Comparison of ENCODE assay signal across 13 cellular contexts in genomic region chr4:81039351-81040174, GRCh38. TPM values are rescaled to one million over a fixed set of nuclear protein-coding genes. Genes with fewer than 3 reads are reported as not detected.
DNase-seq lines count a peak whose midpoint lies in the region; ATAC-seq and TF ChIP-seq lines count a peak whose summit lies in the region.
"Had no signal": no experiment of that assay in that cellular context is flagged by ENCODE, and none has a peak within 500 bp of the region (broad histone marks: within the 10 kb centered on the region; RNA-seq: fewer than 3 reads in every experiment).

No MANE protein-coding gene starts in this region.

- no peaks in the 10 kb centered on the region for H3K27me3 Mint-ChIP-seq in GM23338 (ENCODE audit: insufficient read depth, low read depth, poor library complexity)
- peaks cover 26% of the 10 kb centered on the region for H3K27me3 Mint-ChIP-seq in activated CD4-positive, alpha-beta T cell treated with anti-CD3 and anti-CD28 coated beads, Interleukin-2, amount 10 ng/mL, durations not matched to agents 24 days and 14 days

- H3K9me3 Mint-ChIP-seq in GM23338: no peaks in the 10 kb centered on the region
- H3K9me3 Mint-ChIP-seq in activated CD4-positive, alpha-beta T cell treated with anti-CD3 and anti-CD28 coated beads, Interleukin-2, amount 10 ng/mL, durations not matched to agents 24 days and 14 days: no peaks in the 10 kb centered on the region
- H3K9me3 Mint-ChIP-seq: activated CD8-positive, alpha-beta T cell treated with anti-CD3 and anti-CD28 coated beads for 36 hours had no signal

- DNase-seq in GM23338 (ENCODE audit: low spot score) (peak; percentile 11), PC-9 (peak in 1 of 2 experiments; percentile 46), left colon (peak in 1 of 2 donors; percentile 34), COLO668 (lab: John Stamatoyannopoulos, UW; ENCODE audit: unreplicated experiment) (no peak), KBM-7 (no peak)
- no peak for DNase-seq in activated CD4-positive, alpha-beta T cell treated with anti-CD3 and anti-CD28 coated beads, Interleukin-2, amount 10 ng/mL, durations not matched to agents 24 days and 14 days
- DNase-seq: activated CD8-positive, alpha-beta T cell treated with anti-CD3 and anti-CD28 coated beads for 36 hours; GOT3; stimulated activated CD4-positive, alpha-beta T cell treated with anti-CD3 and anti-CD28 coated beads, Interleukin-2, amount 100 ng/mL, for 48 hours had no signal

- no peak overlapping the region for H3K4me3 Mint-ChIP-seq in GM23338
- H3K4me3 Mint-ChIP-seq in activated CD4-positive, alpha-beta T cell treated with anti-CD3 and anti-CD28 coated beads, Interleukin-2, amount 10 ng/mL, durations not matched to agents 24 days and 14 days: no peak overlapping the region
- H3K4me3 Mint-ChIP-seq: activated CD8-positive, alpha-beta T cell treated with anti-CD3 and anti-CD28 coated beads for 36 hours had no signal

- H3K9me3 ChIP-seq in DOHH2 (ENCODE audit: control insufficient read depth, insufficient read depth, low read length) (no peaks in the 10 kb centered on the region), PC-9 (ENCODE audit: insufficient read depth, low read depth) (no peaks in the 10 kb centered on the region)

- H3K36me3 Mint-ChIP-seq in GM23338 (ENCODE audit: low read depth): no peaks in the 10 kb centered on the region
- no peaks in the 10 kb centered on the region for H3K36me3 Mint-ChIP-seq in activated CD4-positive, alpha-beta T cell treated with anti-CD3 and anti-CD28 coated beads, Interleukin-2, amount 10 ng/mL, durations not matched to agents 24 days and 14 days (ENCODE audit: low read depth)

- TF ChIP-seq CTCF in DOHH2 (IDR thresholded peaks at IDR 0.05; ENCODE audit: low read depth, low read length, poor library complexity, severe bottlenecking): no peak
- TF ChIP-seq CTCF in GM23338 (conservative IDR thresholded peaks at IDR 0.05; ENCODE audit: low read depth in 2 of 2): no peak
- TF ChIP-seq CTCF in PC-9 (conservative IDR thresholded peaks at IDR 0.05): no peak

- H3K79me2 ChIP-seq in DOHH2 (ENCODE audit: control insufficient read depth, low read length) (peaks cover 3% of the 10 kb centered on the region; the same call in 1 of the 2 replicates), GM23338 (replicated peaks; ENCODE audit: insufficient read depth) (no peaks in the 10 kb centered on the region), PC-9 (ENCODE audit: low read depth) (no peaks in the 10 kb centered on the region)

- ATAC-seq in GM23338: no peak; the same call in 2 of the 3 replicates
- ATAC-seq in left colon: peak; percentile 95
- ATAC-seq in GM19328 (IDR thresholded peaks at IDR 0.05; ENCODE audit: unreplicated experiment): no peak
- ATAC-seq: activated CD8-positive, alpha-beta T cell treated with anti-CD3 and anti-CD28 coated beads for 36 hours; Panc1 had no signal

- 0 out of 2 replicates have a peak, but pooled peaks cover 2% of the 10 kb centered on the region for H3F3A ChIP-seq in DOHH2 (ENCODE audit: control insufficient read depth, insufficient read depth)
- no peaks in the 10 kb centered on the region for H3F3A ChIP-seq in GM23338 (replicated peaks; ENCODE audit: low read depth)
- H3F3A ChIP-seq in PC-9 (ENCODE audit: insufficient read depth, low read depth): no peaks in the 10 kb centered on the region

- H3K36me3 ChIP-seq in DOHH2 (ENCODE audit: control insufficient read depth, low read length) (peaks cover 8% of the 10 kb centered on the region; the same call in 1 of the 2 replicates), GM23338 (ENCODE audit: insufficient read depth) (no peaks in the 10 kb centered on the region), PC-9 (ENCODE audit: low read depth) (no peaks in the 10 kb centered on the region)

- peaks cover 30% of the 10 kb centered on the region for H3K4me1 ChIP-seq in DOHH2 (ENCODE audit: control insufficient read depth, low read length)
- H3K4me1 ChIP-seq in GM23338 (ENCODE audit: insufficient read depth): 0 out of 2 replicates have a peak, but pooled peaks cover 7% of the 10 kb centered on the region
- peaks cover 17% of the 10 kb centered on the region for H3K4me1 ChIP-seq in PC-9 (replicated peaks; ENCODE audit: insufficient read depth)

- no peaks in the 10 kb centered on the region for H3K9me2 ChIP-seq in DOHH2 (replicated peaks; ENCODE audit: control insufficient read depth, low read length)
- H3K9me2 ChIP-seq in GM23338 (ENCODE audit: insufficient read depth): no peaks in the 10 kb centered on the region
- H3K9me2 ChIP-seq in PC-9 (ENCODE audit: insufficient read depth): no peaks in the 10 kb centered on the region

- H2AFZ ChIP-seq in GM23338 (no peak overlapping the region), PC-9 (no peak overlapping the region)

- intact Hi-C loops in PC-9 (cut with micrococcal nuclease; ENCODE audit: unreplicated experiment): loop anchor here (1.0 to 5.0 kb wide), 3 partner anchors 52 to 677 kb away; no protein-coding TSS in a partner anchor
- intact Hi-C loops in left colon (cut with DNase I, micrococcal nuclease): no loop called here
- intact Hi-C loops in activated CD4-positive, alpha-beta T cell treated with anti-CD3 and anti-CD28 coated beads, Interleukin-2, amount 10 ng/mL, durations not matched to agents 24 days and 14 days (cut with micrococcal nuclease): loop anchor here (2.0 kb wide), 1 partner anchor 673 kb away; no protein-coding TSS in a partner anchor

- peak overlapping the region; percentile 62 for H3K4me2 ChIP-seq in DOHH2 (ENCODE audit: low read length)
- H3K4me2 ChIP-seq in GM23338: no peak overlapping the region
- H3K4me2 ChIP-seq in PC-9: peak overlapping the region; percentile 40

- H3K27ac ChIP-seq in DOHH2 (ENCODE audit: low read depth, low read length) (peak overlapping the region; percentile 53), GM23338 (ENCODE audit: low read depth) (no peak overlapping the region), PC-9 (0 out of 2 replicates have a peak overlapping the region, but pooled peaks have one; percentile 32)

- H3K4me1 Mint-ChIP-seq in GM23338: peaks cover 13% of the 10 kb centered on the region
- H3K4me1 Mint-ChIP-seq in activated CD4-positive, alpha-beta T cell treated with anti-CD3 and anti-CD28 coated beads, Interleukin-2, amount 10 ng/mL, durations not matched to agents 24 days and 14 days: no peaks in the 10 kb centered on the region

- CTCF ChIA-PET in PC-9 (lab: Charles Lee): interaction anchor here (0.5 to 2.0 kb wide), 4 partner anchors 49 to 677 kb away, joined by 3 to 19 read pairs (median 8); no protein-coding TSS in a partner anchor

- in situ Hi-C loops in KBM-7 (cut with MboI; ENCODE audit: low pct_unique_long_range_greater_than_20kb, low sequenced_read_pairs): loop anchor here (25.0 kb wide), 1 partner anchor 677 kb away; no protein-coding TSS in a partner anchor

- peak overlapping the region; percentile 45 for H3K4me3 ChIP-seq in DOHH2 (ENCODE audit: low read length)
- H3K4me3 ChIP-seq in GM23338: no peak overlapping the region
- no peak overlapping the region for H3K4me3 ChIP-seq in PC-9

- BruUV-seq in PC-9 (replicated peaks; lab: Mats Ljungman, UMichigan): no TSS peak

- POLR2A ChIA-PET in PC-9 (lab: Charles Lee; ENCODE audit: unreplicated experiment): interaction anchor here (0.5 kb wide), 1 partner anchor 308 kb away, joined by 14 read pairs; no protein-coding TSS in a partner anchor

- no peaks in the 10 kb centered on the region for H4K20me1 ChIP-seq in DOHH2 (ENCODE audit: control insufficient read depth, insufficient read depth, low read depth, low read length)
- no peaks in the 10 kb centered on the region for H4K20me1 ChIP-seq in GM23338 (replicated peaks; ENCODE audit: insufficient read depth)
- no peaks in the 10 kb centered on the region for H4K20me1 ChIP-seq in PC-9 (ENCODE audit: insufficient read depth)

- H3K27me3 ChIP-seq in DOHH2 (ENCODE audit: control insufficient read depth, low read length) (no peaks in the 10 kb centered on the region), GM23338 (ENCODE audit: insufficient read depth) (no peaks in the 10 kb centered on the region), PC-9 (ENCODE audit: insufficient read depth, low read depth) (no peaks in the 10 kb centered on the region)

- H3K27ac Mint-ChIP-seq in GM23338: no peak overlapping the region
- no peak overlapping the region for H3K27ac Mint-ChIP-seq in activated CD4-positive, alpha-beta T cell treated with anti-CD3 and anti-CD28 coated beads, Interleukin-2, amount 10 ng/mL, durations not matched to agents 24 days and 14 days
- H3K27ac Mint-ChIP-seq: activated CD8-positive, alpha-beta T cell treated with anti-CD3 and anti-CD28 coated beads for 36 hours had no signal

TF ChIP-seq in GM23338, 12 proteins besides CTCF, POLR2A, EP300 and RAD21 (continues in another document):
- no peak for TF ChIP-seq REST (IDR thresholded peaks at IDR 0.05; ENCODE audit: unreplicated experiment)
- TF ChIP-seq EZH2 (IDR thresholded peaks at IDR 0.05; ENCODE audit: low read depth, unreplicated experiment): no peak

RNA-seq across cellular contexts. Expression of gene BMP3, which starts 9.1 kb away (rescaled TPM):
- total RNA-seq in GM23338 (2014; rRNA removed; shearing (Covaris generic)): 0.04 and 0.10 TPM in 2 replicates
- polyA plus RNA-seq in GM23338 (2016; fragmentation: Nextera tagmentation; extraction: Ambion mirVana): 0.03 TPM in 1 of 2 replicates, not detected in the other
- total RNA-seq in PC-9 (2021) (0.41 and 0.50 TPM in 2 replicates), left colon (10 to 100 TPM; 27.0 to 48.7 TPM)
- not detected in 2 replicates for total RNA-seq in activated CD4-positive, alpha-beta T cell treated with anti-CD3 and anti-CD28 coated beads, Interleukin-2, amount 10 ng/mL, durations not matched to agents 24 days and 14 days
- total RNA-seq: activated CD8-positive, alpha-beta T cell treated with anti-CD3 and anti-CD28 coated beads for 36 hours had no signal
- polyA plus RNA-seq: keratinocyte had no signal

Comparison
In these comparisons a context has a peak if more than half of its experiments do, and no peak if none do; other contexts are left out.
1. RNA of gene BMP3, which starts 9.1 kb away (total RNA-seq): 27.0 to 48.7 TPM in left colon; 0.41 to 0.50 TPM in PC-9, 0.04 to 0.10 TPM in GM23338 and not detected in activated CD4-positive, alpha-beta T cell treated with anti-CD3 and anti-CD28 coated beads, Interleukin-2, amount 10 ng/mL, durations not matched to agents 24 days and 14 days; every median in the first group is over 10 times any median in the second.
2. intact Hi-C loops: an anchor here in PC-9 (1.0 to 5.0 kb wide) and activated CD4-positive, alpha-beta T cell treated with anti-CD3 and anti-CD28 coated beads, Interleukin-2, amount 10 ng/mL, durations not matched to agents 24 days and 14 days (2.0 kb wide); none called in left colon.